In genomic region chr12:71846322-71846940, GRCh38 we compare ENCODE assay signal across 8 cellular contexts.
DNase-seq lines count a peak whose midpoint lies in the region; ATAC-seq and TF ChIP-seq lines count a peak whose summit lies in the region.

No MANE protein-coding gene starts in this region.

- H3K27ac ChIP-seq in RWPE2 (ENCODE audit: poor library complexity, severe bottlenecking) = no peak overlapping the region

- H3K27ac Mint-ChIP-seq in stimulated activated naive CD8-positive, alpha-beta T cell treated with anti-CD3 and anti-CD28 coated beads, Interleukin-15, amount 100 ng/mL, for 72 hours = no peak overlapping the region

- no peaks in the 10 kb centered on the region for H3K27me3 ChIP-seq in RWPE2 (ENCODE audit: insufficient read depth, poor library complexity, severe bottlenecking)

- H3K4me1 ChIP-seq in RWPE2 (ENCODE audit: insufficient read depth, poor library complexity, severe bottlenecking) = peaks cover 8% of the 10 kb centered on the region

- peak; percentile 52 for ATAC-seq in HG02798 (IDR thresholded peaks at IDR 0.05; ENCODE audit: poor library complexity, unreplicated experiment)
- no peak for ATAC-seq in RWPE2 (ENCODE audit: low read depth)
- ATAC-seq in stimulated activated naive CD8-positive, alpha-beta T cell treated with anti-CD3 and anti-CD28 coated beads, Interleukin-15, amount 100 ng/mL, for 72 hours = no peak

- no peak overlapping the region for H3K4me3 Mint-ChIP-seq in stimulated activated naive CD8-positive, alpha-beta T cell treated with anti-CD3 and anti-CD28 coated beads, Interleukin-15, amount 100 ng/mL, for 72 hours

- no peaks in the 10 kb centered on the region for H3K9me3 ChIP-seq in RWPE2 (ENCODE audit: severe bottlenecking)

- no peak overlapping the region for H3K4me3 ChIP-seq in RWPE2 (ENCODE audit: severe bottlenecking)
- H3K4me3 ChIP-seq in foreskin fibroblast (ENCODE audit: low read depth in 1 of 2, low read length in 2 of 2) = no peak overlapping the region

- no peaks in the 10 kb centered on the region for H3K9me3 Mint-ChIP-seq in stimulated activated naive CD8-positive, alpha-beta T cell treated with anti-CD3 and anti-CD28 coated beads, Interleukin-15, amount 100 ng/mL, for 72 hours

- peaks cover 22% of the 10 kb centered on the region for H3K4me1 Mint-ChIP-seq in stimulated activated naive CD8-positive, alpha-beta T cell treated with anti-CD3 and anti-CD28 coated beads, Interleukin-15, amount 100 ng/mL, for 72 hours

- DNase-seq in NCI-H1105 treated with DMSO at 0.1 percent for 48 hours (lab: John Stamatoyannopoulos, UW) = peak; percentile 23
- DNase-seq in NCI-H1105 (lab: John Stamatoyannopoulos, UW) = no peak
- DNase-seq in RWPE2 (ENCODE audit: low spot score) = no peak
- peak in 1 of 2 donors; percentile 55 for DNase-seq in foreskin fibroblast
- DNase-seq in superior temporal gyrus (ENCODE audit: extremely low spot score) = peak; percentile 43
- no peak for DNase-seq in activated CD4-positive, alpha-beta T cell treated with anti-CD3 and anti-CD28 coated beads, Interleukin-2, amount 50 U/mL, for 1 hour
- no peak for DNase-seq in stimulated activated naive CD8-positive, alpha-beta T cell treated with anti-CD3 and anti-CD28 coated beads, Interleukin-15, amount 100 ng/mL, for 72 hours

- H3K27me3 Mint-ChIP-seq in stimulated activated naive CD8-positive, alpha-beta T cell treated with anti-CD3 and anti-CD28 coated beads, Interleukin-15, amount 100 ng/mL, for 72 hours = no peaks in the 10 kb centered on the region

- TF ChIP-seq CTCF in RWPE2 (IDR thresholded peaks at IDR 0.05; ENCODE audit: poor library complexity, severe bottlenecking) = peak; percentile 78
- peak; percentile 45 for TF ChIP-seq CTCF in foreskin fibroblast (IDR thresholded peaks at IDR 0.05; ENCODE audit: low read depth, low read length)

- H3K36me3 ChIP-seq in RWPE2 (ENCODE audit: low read depth) = peaks cover 11% of the 10 kb centered on the region

Comparison
In these comparisons a context has a peak if more than half of its experiments do, and no peak if none do; other contexts are left out.
1. DNase-seq: peak in NCI-H1105 treated with DMSO at 0.1 percent for 48 hours (single experiment) and superior temporal gyrus (single experiment); none in NCI-H1105 (single experiment), RWPE2 (single experiment), activated CD4-positive, alpha-beta T cell treated with anti-CD3 and anti-CD28 coated beads, Interleukin-2, amount 50 U/mL, for 1 hour (single experiment) and stimulated activated naive CD8-positive, alpha-beta T cell treated with anti-CD3 and anti-CD28 coated beads, Interleukin-15, amount 100 ng/mL, for 72 hours (0 of 2).